Comparison of ENCODE assay signal across 8 cellular contexts in genomic region chr15:84735480-84736061, GRCh38. TPM values are rescaled to one million over a fixed set of nuclear protein-coding genes. Genes with fewer than 3 reads are reported as not detected.
A peak's percentile ranks its signal among the peaks of the same experiment; 100 is the strongest.
DNase-seq lines count a peak whose midpoint lies in the region; ATAC-seq, FAIRE-seq and TF ChIP-seq lines count a peak whose summit lies in the region.
"Not testable (repeated sequence)": the region's sequence is repeated elsewhere in the genome, so short reads cannot be mapped to it uniquely, and the experiment has no call there.

No MANE protein-coding gene starts in this region.

- intact Hi-C loops in stomach (cut with DNase I; ENCODE audit: low total_unique reads), result not testable (repeated sequence)

- FAIRE-seq in GM12891 (lab: Jason Lieb, UNC), result not testable (repeated sequence)

- not testable (repeated sequence) for H3K36me3 ChIP-seq in stomach

- not testable (repeated sequence) for H3K27me3 Mint-ChIP-seq in activated T-cell treated with anti-CD3 and anti-CD28 coated beads, Interleukin-2, amount 50 U/mL, for 24 hours; endothelial cell (ENCODE audit: unreplicated experiment)

- H3K27ac ChIP-seq in stomach, result peak overlapping the region; percentile 55 to 85 (median 65)

- H3K9me3 ChIP-seq in mononuclear cell (ENCODE audit: low read depth, low read length); stomach: not testable (repeated sequence)

- H3K4me1 ChIP-seq in mononuclear cell (ENCODE audit: insufficient read depth, low read length) (peaks cover 70% of the 10 kb centered on the region), stomach (peaks cover 5 to 22% (median 17%) of the 10 kb centered on the region in 4 donors)

- TF ChIP-seq POLR2A in GM12891 (IDR thresholded peaks at IDR 0.05; ENCODE audit: low read depth, low read length); stomach (IDR thresholded peaks at IDR 0.05): not testable (repeated sequence)

- not testable (repeated sequence) for DNase-seq in GM12891 (ENCODE audit: insufficient read length, low spot score); endothelial cell (ENCODE audit: low spot score); stomach
- DNase-seq in MV-4-11 (lab: John Stamatoyannopoulos, UW), result peak; percentile 43
- DNase-seq in activated T-cell treated with anti-CD3 and anti-CD28 coated beads, Interleukin-2, amount 50 U/mL, for 24 hours, result peak; percentile 60

- not testable (repeated sequence) for TF ChIP-seq CTCF in endothelial cell (IDR thresholded peaks at IDR 0.05; ENCODE audit: unreplicated experiment); stomach (IDR thresholded peaks at IDR 0.05)

- WGBS in stomach, 5 donors, result 57 to 79% (median 63%) methylated on average over 9 of the region's 9 CpGs

- peak; percentile 22 for ATAC-seq in GM21576 (IDR thresholded peaks at IDR 0.05; ENCODE audit: unreplicated experiment)
- ATAC-seq in HG03108 (IDR thresholded peaks at IDR 0.05; ENCODE audit: unreplicated experiment), result peak; percentile 39

- H3K9me3 Mint-ChIP-seq in activated T-cell treated with anti-CD3 and anti-CD28 coated beads, Interleukin-2, amount 50 U/mL, for 24 hours; endothelial cell (ENCODE audit: unreplicated experiment): not testable (repeated sequence)

- H3K4me3 ChIP-seq in mononuclear cell (ENCODE audit: low read length), result peak overlapping the region; percentile 9
- peak overlapping the region in 1 of 4 donors; percentile 29 for H3K4me3 ChIP-seq in stomach

- not testable (repeated sequence) for TF ChIP-seq EP300 in stomach (IDR thresholded peaks at IDR 0.05)

- peaks cover 67% of the 10 kb centered on the region for H3K4me1 Mint-ChIP-seq in activated T-cell treated with anti-CD3 and anti-CD28 coated beads, Interleukin-2, amount 50 U/mL, for 24 hours (ENCODE audit: low read depth)
- not testable (repeated sequence) for H3K4me1 Mint-ChIP-seq in endothelial cell (ENCODE audit: unreplicated experiment)

- H3K27ac Mint-ChIP-seq in activated T-cell treated with anti-CD3 and anti-CD28 coated beads, Interleukin-2, amount 50 U/mL, for 24 hours, result peak overlapping the region; percentile 95
- H3K27ac Mint-ChIP-seq in endothelial cell (ENCODE audit: unreplicated experiment), result not testable (repeated sequence)

- H3K36me3 Mint-ChIP-seq in activated T-cell treated with anti-CD3 and anti-CD28 coated beads, Interleukin-2, amount 50 U/mL, for 24 hours (ENCODE audit: low read depth); endothelial cell (ENCODE audit: low read depth, unreplicated experiment): not testable (repeated sequence)

- H3K4me3 Mint-ChIP-seq in activated T-cell treated with anti-CD3 and anti-CD28 coated beads, Interleukin-2, amount 50 U/mL, for 24 hours, result peak overlapping the region; percentile 64
- peak overlapping the region; percentile 54 for H3K4me3 Mint-ChIP-seq in endothelial cell (ENCODE audit: unreplicated experiment)

- not testable (repeated sequence) for H3K27me3 ChIP-seq in mononuclear cell (ENCODE audit: insufficient read depth, low read length); stomach

TF ChIP-seq in GM12891, 5 proteins besides CTCF, POLR2A, EP300 and RAD21:
- 0 out of 2 replicates have a peak, but pooled peaks have one; percentile 5 for TF ChIP-seq SPI1 (IDR thresholded peaks at IDR 0.05; ENCODE audit: low read depth, low read length)

RNA-seq across cellular contexts. Expression of gene ZNF592, which starts 12.8 kb away (rescaled TPM):
- 7.1 TPM for polyA plus RNA-seq in GM12891 (2012; ENCODE audit: low read depth, missing spikeins)
- total RNA-seq in endothelial cell (ENCODE audit: unreplicated experiment), result 29.1 TPM
- total RNA-seq in mononuclear cell, result 20.1 TPM
- total RNA-seq in stomach, result 10 to 100 TPM in 3 of 5 donors, 1 to 10 TPM in 2; 9.7 to 36.8 (median 19.0) TPM
- polyA plus RNA-seq in stomach, result 1 to 10 TPM; 3.8 to 5.8 (median 5.0) TPM

RNA-seq across cellular contexts. Expression of gene SEC11A, which starts 19.6 kb away (rescaled TPM):
- polyA plus RNA-seq in GM12891 (2012; ENCODE audit: low read depth, missing spikeins), result 123 TPM
- total RNA-seq in endothelial cell (ENCODE audit: unreplicated experiment), result 204 TPM
- 117 TPM for total RNA-seq in mononuclear cell
- total RNA-seq in stomach, result 100 to 1,000 TPM in 1 of 5 donors, 10 to 100 TPM in 4; 24.3 to 181 (median 37.9) TPM
- polyA plus RNA-seq in stomach, result 100 to 1,000 TPM; 108 to 186 (median 165) TPM
